6 cellular contexts compared by ENCODE assay signal in the genomic region with DNA sequence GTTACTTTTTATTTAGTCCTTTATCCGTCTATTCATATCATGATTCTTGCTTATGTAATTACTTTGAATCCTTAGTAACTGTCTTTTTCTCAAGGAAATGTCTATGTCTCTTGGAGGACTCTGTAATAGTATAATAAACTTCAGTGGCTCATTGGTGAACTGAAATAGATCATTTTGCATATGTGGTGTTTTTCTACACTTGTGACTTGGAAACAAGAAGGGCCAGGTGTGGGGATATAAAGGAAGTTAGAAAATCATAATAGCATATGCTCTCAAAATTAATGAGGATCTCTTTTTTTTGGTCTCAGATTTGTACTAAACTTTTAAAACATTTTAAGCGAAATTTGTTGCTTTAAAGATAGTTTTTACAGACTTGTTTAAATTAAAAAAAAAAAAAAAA.
"Had no signal": no experiment of that assay in that cellular context is flagged by ENCODE, and none has a peak within 500 bp of the region (broad histone marks: within the 10 kb centered on the region; RNA-seq: fewer than 3 reads in every experiment).

No MANE protein-coding gene starts in this region.

- DNase-seq: H9, HCEC 1CT, KG1 had no signal

- H3K27ac ChIP-seq: HL-60 had no signal

- H3K4me2 ChIP-seq: GM23338 had no signal

- H2AFZ ChIP-seq: GM23338 had no signal

- ATAC-seq: GM23338, HepG2 had no signal

- H3K4me3 ChIP-seq: GM23338 had no signal
